Comparison of ENCODE assay signal across 18 cellular contexts in the genomic region with DNA sequence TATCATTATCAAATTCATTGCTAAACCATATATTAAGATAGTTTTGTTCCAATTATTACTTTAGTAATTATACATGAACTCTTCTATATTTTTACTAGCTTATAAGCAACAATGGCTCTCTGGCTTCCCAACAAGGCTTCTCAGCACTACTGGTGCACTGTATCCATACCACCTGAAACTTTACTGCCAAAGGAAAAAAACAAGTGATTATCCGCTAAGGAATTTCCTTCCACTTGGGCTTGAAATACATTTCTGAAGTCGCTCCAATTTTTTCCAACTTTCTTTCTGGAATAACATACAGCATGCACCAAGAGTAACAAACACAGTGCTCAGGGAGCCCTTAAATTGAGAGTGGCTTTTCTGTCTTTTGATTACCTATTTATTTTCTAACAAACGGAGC. TPM values are rescaled to one million over a fixed set of nuclear protein-coding genes. Genes with fewer than 3 reads are reported as not detected.
DNase-seq lines count a peak whose midpoint lies in the region; ATAC-seq and TF ChIP-seq lines count a peak whose summit lies in the region.
"Had no signal": no experiment of that assay in that cellular context is flagged by ENCODE, and none has a peak within 500 bp of the region (broad histone marks: within the 10 kb centered on the region; RNA-seq: fewer than 3 reads in every experiment).

No MANE protein-coding gene starts in this region.

- H3K27me3 Mint-ChIP-seq in activated T-helper 17 cell treated with anti-CD3 and anti-CD28 coated beads, Interleukin-2, amount 50 U/mL, for 72 hours, result peaks cover 4% of the 10 kb centered on the region
- H3K27me3 Mint-ChIP-seq in natural killer cell (ENCODE audit: low read depth in 2 of 2), result peaks cover 2 to 8% of the 10 kb centered on the region in 2 donors

- no peaks in the 10 kb centered on the region; the same call in 1 of the 2 replicates for H3K27me3 ChIP-seq in SK-N-SH (ENCODE audit: insufficient read depth)
- H3K27me3 ChIP-seq in HAP-1 (ENCODE audit: low read depth), result no peaks in the 10 kb centered on the region
- H3K27me3 ChIP-seq in GM23248 (replicated peaks; ENCODE audit: insufficient read depth), result no peaks in the 10 kb centered on the region

- TF ChIP-seq CTCF in SK-N-SH (IDR thresholded peaks at IDR 0.05), result no peak
- TF ChIP-seq CTCF in natural killer cell (IDR thresholded peaks at IDR 0.05), result no peak
- no peak for TF ChIP-seq CTCF in coronary artery (IDR thresholded peaks at IDR 0.05)

- H3K9me3 Mint-ChIP-seq in activated T-helper 17 cell treated with anti-CD3 and anti-CD28 coated beads, Interleukin-2, amount 50 U/mL, for 72 hours, result no peaks in the 10 kb centered on the region
- no peaks in the 10 kb centered on the region for H3K9me3 Mint-ChIP-seq in natural killer cell

- 92% methylated on average over 3 of the region's 3 CpGs for WGBS in SK-N-SH (ENCODE audit: low lambda C conversion rate)
- 96 to 97% methylated on average over 3 of the region's 3 CpGs for WGBS in GM23248 (ENCODE audit: low coverage in 1 of 2, low lambda C conversion rate in 2 of 2, missing lambda C conversion rate in 2 of 2), 2 experiments

- peak overlapping the region; percentile 83 for H3K4me2 ChIP-seq in SK-N-SH
- H3K4me2 ChIP-seq in GM23248 (ENCODE audit: unreplicated experiment), result no peak overlapping the region

- no peak for TF ChIP-seq EP300 in SK-N-SH (IDR thresholded peaks at IDR 0.05; ENCODE audit: borderline replicate concordance in 1 of 2, low read depth in 1 of 2, low read length in 1 of 2)

- H3K79me2 ChIP-seq in SK-N-SH (ENCODE audit: insufficient read depth), result peaks cover 65% of the 10 kb centered on the region
- peaks cover 67% of the 10 kb centered on the region for H3K79me2 ChIP-seq in GM23248 (ENCODE audit: insufficient read depth)

- peaks cover 18% of the 10 kb centered on the region for H4K20me1 ChIP-seq in SK-N-SH (ENCODE audit: insufficient read depth)
- H4K20me1 ChIP-seq in GM23248 (ENCODE audit: insufficient read depth), result no peaks in the 10 kb centered on the region; the same call in 1 of the 2 replicates

- H3K36me3 Mint-ChIP-seq in activated T-helper 17 cell treated with anti-CD3 and anti-CD28 coated beads, Interleukin-2, amount 50 U/mL, for 72 hours (ENCODE audit: low read depth), result peaks cover 65% of the 10 kb centered on the region
- H3K36me3 Mint-ChIP-seq in natural killer cell, result peaks cover 5% of the 10 kb centered on the region

- DNase-seq in SK-N-SH, result no peak
- no peak for DNase-seq in HAP-1 (ENCODE audit: low spot score in 2 of 2)
- DNase-seq in natural killer cell, result no peak
- no peak for DNase-seq in coronary artery (ENCODE audit: low spot score)
- DNase-seq in NCI-H187 (lab: John Stamatoyannopoulos, UW), result no peak
- DNase-seq in GM23248, result no peak
- DNase-seq: activated CD4-positive, CD25-positive, alpha-beta regulatory T cell treated with anti-CD3 and anti-CD28 coated beads, Interleukin-2, amount 50 U/mL, for 72 hours; activated gamma-delta T cell; hippocampal formation; KG1; left cardiac atrium; NCI-H1436 treated with DMSO at 0.1 percent for 48 hours; substantia nigra had no signal

- no peak overlapping the region for H2AFZ ChIP-seq in SK-N-SH (ENCODE audit: low read depth)
- H2AFZ ChIP-seq in GM23248, result no peak overlapping the region

- in situ Hi-C loops in HAP-1 (cut with MboI; ENCODE audit: low sequenced_read_pairs) (no loop called here), GM23248 (cut with MboI) (no loop called here)

- POLR2A ChIA-PET in SK-N-SH (lab: Yijun Ruan, JAX), result no interaction called here

- H3K27ac ChIP-seq in SK-N-SH (ENCODE audit: low read depth in 2 of 2, low read length in 1 of 2), result no peak overlapping the region
- H3K27ac ChIP-seq in coronary artery, result no peak overlapping the region
- no peak overlapping the region for H3K27ac ChIP-seq in GM23248
- H3K27ac ChIP-seq: C4-2B, HL-60 had no signal

- H3K27ac Mint-ChIP-seq in activated T-helper 17 cell treated with anti-CD3 and anti-CD28 coated beads, Interleukin-2, amount 50 U/mL, for 72 hours, result peak overlapping the region; percentile 22
- peak overlapping the region in 1 of 2 donors; percentile 15 for H3K27ac Mint-ChIP-seq in natural killer cell

- no peak for TF ChIP-seq RAD21 in SK-N-SH (IDR thresholded peaks at IDR 0.05; ENCODE audit: low read length)

- no peaks in the 10 kb centered on the region for H3F3A ChIP-seq in SK-N-SH (replicated peaks; ENCODE audit: insufficient read depth)
- peaks cover 10% of the 10 kb centered on the region; the same call in 1 of the 2 replicates for H3F3A ChIP-seq in GM23248 (ENCODE audit: insufficient read depth)

- H3K4me3 Mint-ChIP-seq in activated T-helper 17 cell treated with anti-CD3 and anti-CD28 coated beads, Interleukin-2, amount 50 U/mL, for 72 hours, result peak overlapping the region; percentile 91
- peak overlapping the region; percentile 88 for H3K4me3 Mint-ChIP-seq in natural killer cell

- H3K4me3 ChIP-seq in SK-N-SH (ENCODE audit: low read depth in 2 of 2, low read length in 1 of 2), result no peak overlapping the region
- H3K4me3 ChIP-seq in HAP-1, result peak overlapping the region; percentile 64; the same call in 1 of the 2 replicates
- H3K4me3 ChIP-seq in coronary artery, result no peak overlapping the region
- no peak overlapping the region for H3K4me3 ChIP-seq in GM23248

- intact Hi-C loops in natural killer cell (cut with micrococcal nuclease), result loop anchor here (10.0 kb wide), 1 partner anchor 171 kb away; a partner anchor contains a TSS

- CTCF ChIA-PET in SK-N-SH (lab: Yijun Ruan, JAX), result no interaction called here

- peaks cover 37% of the 10 kb centered on the region for H3K4me1 Mint-ChIP-seq in activated T-helper 17 cell treated with anti-CD3 and anti-CD28 coated beads, Interleukin-2, amount 50 U/mL, for 72 hours
- peaks cover 66 to 74% of the 10 kb centered on the region in 2 donors for H3K4me1 Mint-ChIP-seq in natural killer cell

- no peaks in the 10 kb centered on the region for H3K9me2 ChIP-seq in SK-N-SH
- H3K9me2 ChIP-seq in GM23248 (ENCODE audit: insufficient read depth), result no peaks in the 10 kb centered on the region

- H3K36me3 ChIP-seq in SK-N-SH (replicated peaks in 1 of 2; ENCODE audit: control insufficient read depth in 1 of 2, insufficient read depth in 2 of 2, low read length in 1 of 2) (peaks cover 43 to 52% of the 10 kb centered on the region in 2 experiments), HAP-1 (replicated peaks) (peaks cover 53% of the 10 kb centered on the region), GM23248 (ENCODE audit: low read depth) (peaks cover 31% of the 10 kb centered on the region)

- H3K9me3 ChIP-seq in SK-N-SH (no peaks in the 10 kb centered on the region), HAP-1 (no peaks in the 10 kb centered on the region), GM23248 (ENCODE audit: low read depth) (no peaks in the 10 kb centered on the region)

- H3K4me1 ChIP-seq in SK-N-SH (ENCODE audit: control insufficient read depth in 1 of 2, insufficient read depth in 2 of 2, low read depth in 1 of 2, low read length in 1 of 2), result peaks cover 6 to 15% of the 10 kb centered on the region in 2 experiments; a peak in 3 of 4 replicates
- H3K4me1 ChIP-seq in HAP-1, result peaks cover 7% of the 10 kb centered on the region
- H3K4me1 ChIP-seq in GM23248 (ENCODE audit: insufficient read depth), result 0 out of 2 replicates have a peak, but pooled peaks cover 9% of the 10 kb centered on the region

- no peak for ATAC-seq in SK-N-SH treated with all-trans-retinoic acid at 6 μM for 48 hours
- ATAC-seq in activated T-helper 17 cell treated with anti-CD3 and anti-CD28 coated beads, Interleukin-2, amount 50 U/mL, for 72 hours (replicated peaks), result no peak
- no peak for ATAC-seq in natural killer cell
- ATAC-seq: left cardiac atrium, Panc1 had no signal

- H3K9ac ChIP-seq in SK-N-SH (no peak overlapping the region; the same call in 1 of the 2 replicates), GM23248 (no peak overlapping the region)

TF ChIP-seq in SK-N-SH, 30 proteins besides CTCF, POLR2A, EP300 and RAD21:
- no peak for TF ChIP-seq NRF1 (IDR thresholded peaks at IDR 0.05; ENCODE audit: low read depth, low read length)
- no peak for TF ChIP-seq MEF2A (IDR thresholded peaks at IDR 0.05; ENCODE audit: borderline replicate concordance, low read depth)

TF ChIP-seq in SK-N-SH treated with all-trans-retinoic acid at 6 μM for 48 hours, 23 proteins besides CTCF, POLR2A, EP300 and RAD21:
- TF ChIP-seq PPARA (CRISPR knock-in tag; IDR thresholded peaks at IDR 0.05; ENCODE audit: borderline replicate concordance) (no peak), TCF4 (CRISPR knock-in tag; IDR thresholded peaks at IDR 0.05; ENCODE audit: borderline replicate concordance) (no peak), RARB (CRISPR knock-in tag; IDR thresholded peaks at IDR 0.05) (no peak), GLIS3 (CRISPR knock-in tag; IDR thresholded peaks at IDR 0.05) (no peak), CSDC2 (CRISPR knock-in tag; IDR thresholded peaks at IDR 0.05) (no peak)
- TF ChIP-seq, protein P1, sequence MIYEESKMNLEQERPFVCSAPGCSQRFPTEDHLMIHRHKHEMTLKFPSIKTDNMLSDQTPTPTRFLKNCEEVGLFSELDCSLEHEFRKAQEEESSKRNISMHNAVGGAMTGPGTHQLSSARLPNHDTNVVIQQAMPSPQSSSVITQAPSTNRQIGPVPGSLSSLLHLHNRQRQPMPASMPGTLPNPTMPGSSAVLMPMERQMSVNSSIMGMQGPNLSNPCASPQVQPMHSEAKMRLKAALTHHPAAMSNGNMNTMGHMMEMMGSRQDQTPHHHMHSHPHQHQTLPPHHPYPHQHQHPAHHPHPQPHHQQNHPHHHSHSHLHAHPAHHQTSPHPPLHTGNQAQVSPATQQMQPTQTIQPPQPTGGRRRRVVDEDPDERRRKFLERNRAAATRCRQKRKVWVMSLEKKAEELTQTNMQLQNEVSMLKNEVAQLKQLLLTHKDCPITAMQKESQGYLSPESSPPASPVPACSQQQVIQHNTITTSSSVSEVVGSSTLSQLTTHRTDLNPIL (CRISPR knock-in tag; IDR thresholded peaks at IDR 0.05; ENCODE audit: low read depth), result no peak

RNA-seq across cellular contexts. Expression of a gene that starts 2.1 kb away (rescaled TPM):
- 25.8 and 27.0 TPM in 2 replicates for polyA plus RNA-seq in SK-N-SH (2012; rRNA removed)
- 37.8 and 39.0 TPM in 2 replicates for polyA plus RNA-seq in SK-N-SH (2012; cell fraction: cytosol; rRNA removed)
- 23.2 and 30.5 TPM in 2 replicates for polyA plus RNA-seq in SK-N-SH (2012; cell fraction: nucleus; rRNA removed)
- 10 to 100 TPM; 54.0 to 78.7 TPM for total RNA-seq in activated T-helper 17 cell treated with anti-CD3 and anti-CD28 coated beads, Interleukin-2, amount 50 U/mL, for 72 hours
- 10 to 100 TPM; 53.2 to 61.1 (median 59.9) TPM for total RNA-seq in natural killer cell
- 13.2 and 16.6 TPM in 2 replicates for total RNA-seq in GM23248 (2014; rRNA removed; shearing (Covaris generic))
- 26.7 and 27.4 TPM in 2 replicates for polyA plus RNA-seq in GM23248 (2016; fragmentation: Nextera tagmentation; extraction: Ambion mirVana)
